Comparison of ENCODE assay signal across 26 cellular contexts in the genomic region with DNA sequence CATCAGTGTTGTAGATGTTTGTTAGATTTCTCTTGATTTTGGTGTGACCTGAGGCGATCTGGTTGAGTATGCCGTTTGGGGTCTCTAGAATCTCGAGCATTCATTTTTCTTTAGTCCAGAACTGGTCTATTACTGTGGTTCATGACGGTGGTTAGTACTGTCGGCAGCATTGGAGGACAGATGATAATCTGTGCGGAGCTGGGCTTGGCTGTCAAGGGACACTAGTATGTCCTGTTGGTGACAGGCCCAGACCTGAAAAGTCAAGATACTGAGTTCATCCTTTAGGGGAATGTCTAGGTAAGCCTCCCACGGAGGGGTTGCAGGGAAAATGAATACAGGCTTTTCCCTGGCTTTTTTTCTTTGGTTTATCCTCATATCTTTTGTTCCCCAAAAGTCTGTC.
"Had no signal": no experiment of that assay in that cellular context is flagged by ENCODE, and none has a peak within 500 bp of the region (broad histone marks: within the 10 kb centered on the region; RNA-seq: fewer than 3 reads in every experiment).

No MANE protein-coding gene starts in this region.

- H3K4me3 Mint-ChIP-seq: nephron; neural progenitor cell; stimulated activated effector memory CD8-positive, alpha-beta T cell treated with anti-CD3 and anti-CD28 coated beads, Interleukin-12 subunit alpha, Interleukin-12 subunit beta, amount 100 ng/mL, for 72 hours; stimulated activated naive B cell treated with anti-CD40 and anti-IgM and Interleukin-4, amounts not matched to agents 10 μg/mL and 1 μg/mL and 100 μg/mL, for 72 hours; stimulated activated naive CD8-positive, alpha-beta T cell treated with anti-CD3 and anti-CD28 coated beads, Interleukin-15, Interleukin-2, amounts not matched to agents 100 ng/mL and 50 ng/mL, for 24 hours had no signal

- H3K4me3 ChIP-seq: neural progenitor cell, ovary, psoas muscle, right lobe of liver, sigmoid colon, stomach, thoracic aorta, thyroid gland, tibial nerve, upper lobe of left lung, vagina had no signal

- FAIRE-seq: small intestine, urothelium cell line had no signal

- H3K27ac Mint-ChIP-seq: nephron; neural progenitor cell; progenitor cell of endocrine pancreas; stimulated activated naive B cell treated with anti-CD40 and anti-IgM and Interleukin-4, amounts not matched to agents 10 μg/mL and 1 μg/mL and 100 μg/mL, for 72 hours; stimulated activated naive CD8-positive, alpha-beta T cell treated with anti-CD3 and anti-CD28 coated beads, Interleukin-15, Interleukin-2, amounts not matched to agents 100 ng/mL and 50 ng/mL, for 24 hours had no signal

- H3K9me3 Mint-ChIP-seq: nephron; neural progenitor cell; stimulated activated effector memory CD8-positive, alpha-beta T cell treated with anti-CD3 and anti-CD28 coated beads, Interleukin-12 subunit alpha, Interleukin-12 subunit beta, amount 100 ng/mL, for 72 hours; stimulated activated naive B cell treated with anti-CD40 and anti-IgM and Interleukin-4, amounts not matched to agents 10 μg/mL and 1 μg/mL and 100 μg/mL, for 72 hours; stimulated activated naive CD8-positive, alpha-beta T cell treated with anti-CD3 and anti-CD28 coated beads, Interleukin-15, Interleukin-2, amounts not matched to agents 100 ng/mL and 50 ng/mL, for 24 hours had no signal

- H3K27me3 Mint-ChIP-seq: stimulated activated naive B cell treated with anti-CD40 and anti-IgM and Interleukin-4, amounts not matched to agents 10 μg/mL and 1 μg/mL and 100 μg/mL, for 72 hours; stimulated activated naive CD8-positive, alpha-beta T cell treated with anti-CD3 and anti-CD28 coated beads, Interleukin-15, Interleukin-2, amounts not matched to agents 100 ng/mL and 50 ng/mL, for 24 hours had no signal

- H3K36me3 ChIP-seq: neural progenitor cell, ovary, thoracic aorta, thyroid gland had no signal

- ATAC-seq: psoas muscle; right cardiac atrium; right lobe of liver; stimulated activated effector memory CD8-positive, alpha-beta T cell treated with anti-CD3 and anti-CD28 coated beads, Interleukin-12 subunit alpha, Interleukin-12 subunit beta, amount 100 ng/mL, for 72 hours; stimulated activated naive B cell treated with anti-CD40 and anti-IgM and Interleukin-4, amounts not matched to agents 10 μg/mL and 1 μg/mL and 100 μg/mL, for 72 hours had no signal

- DNase-seq: occipital lobe; ovary; posterior cingulate gyrus; psoas muscle; right cardiac atrium; right lobe of liver; sigmoid colon; small intestine; stimulated activated CD4-positive, alpha-beta T cell treated with anti-CD3 and anti-CD28 coated beads, Interleukin-15, amount 100 ng/mL, for 24 hours; stimulated activated CD4-positive, alpha-beta T cell treated with anti-CD3 and anti-CD28 coated beads, Interleukin-2, amount 100 ng/mL, for 24 hours; stimulated activated CD4-positive, alpha-beta T cell treated with anti-CD3 and anti-CD28 coated beads, Interleukin-2, amount 100 ng/mL, for 48 hours; stimulated activated CD4-positive, alpha-beta T cell treated with anti-CD3 and anti-CD28 coated beads, Interleukin-4, amount 100 ng/mL, for 24 hours; stimulated activated naive B cell treated with anti-CD40 and anti-IgM and Interleukin-4, amounts not matched to agents 10 μg/mL and 1 μg/mL and 100 μg/mL, for 72 hours; stimulated activated naive CD4-positive, alpha-beta T cell treated with Interleukin-2 at 50 U/mL for 16 hours; stomach; thyroid gland; upper lobe of left lung had no signal

- H3K27me3 ChIP-seq: neural progenitor cell, ovary, right lobe of liver, sigmoid colon, stomach, thyroid gland, tibial nerve, upper lobe of left lung, vagina had no signal
